In the genomic region with DNA sequence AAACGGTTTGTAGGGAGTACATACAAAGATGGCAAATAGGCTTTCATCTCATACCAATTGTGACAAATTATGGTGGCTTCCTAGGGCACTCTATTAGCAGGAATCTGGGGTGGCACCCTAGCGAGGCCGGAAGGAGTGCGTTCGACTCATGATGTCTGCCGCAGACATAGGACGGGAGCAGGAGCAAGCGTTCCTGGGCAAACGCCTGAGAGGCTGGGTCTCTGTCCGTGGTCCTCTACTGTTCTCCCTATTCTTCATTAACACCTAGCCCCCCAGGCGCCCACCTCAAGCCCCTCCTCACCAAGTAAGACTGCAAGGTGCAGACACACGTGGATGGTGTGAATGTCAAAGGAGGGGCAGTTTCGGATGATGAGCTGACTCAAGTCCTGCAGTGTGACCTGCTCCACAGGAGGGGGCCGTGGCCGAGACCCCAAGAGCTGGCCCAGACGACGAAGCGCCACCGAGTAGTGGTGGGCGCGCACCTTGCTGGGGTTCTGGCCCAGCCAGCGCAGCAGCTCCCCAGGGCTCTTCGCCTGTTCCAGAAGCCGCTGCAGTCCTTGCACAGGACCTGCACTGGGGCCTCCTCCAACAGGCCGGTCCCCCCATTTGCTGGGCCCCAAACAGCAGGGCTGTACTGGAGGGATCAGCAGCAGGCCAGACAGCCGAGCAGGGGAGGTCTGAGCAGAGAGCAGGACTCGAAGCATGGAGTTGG, we compare ENCODE assay signal across 9 cellular contexts. TPM values are rescaled to one million over a fixed set of nuclear protein-coding genes. Genes with fewer than 3 reads are reported as not detected.
DNase-seq lines count a peak whose midpoint lies in the region; ATAC-seq and TF ChIP-seq lines count a peak whose summit lies in the region.
"Had no signal": no experiment of that assay in that cellular context is flagged by ENCODE, and none has a peak within 500 bp of the region (broad histone marks: within the 10 kb centered on the region; RNA-seq: fewer than 3 reads in every experiment).

No MANE protein-coding gene starts in this region.

- no peak overlapping the region for H2AFZ ChIP-seq in SU-DHL-6 (ENCODE audit: low read depth, low read length, severe bottlenecking)

- TF ChIP-seq CTCF in GM06990 (IDR thresholded peaks at IDR 0.05; ENCODE audit: insufficient read depth, low read length, poor library complexity, severe bottlenecking) (no peak), SU-DHL-6 (IDR thresholded peaks at IDR 0.05; ENCODE audit: insufficient read depth, low read length, poor library complexity, severe bottlenecking) (no peak), fibroblast of the aortic adventitia (IDR thresholded peaks at IDR 0.05; ENCODE audit: insufficient read depth, low read length) (no peak), psoas muscle (IDR thresholded peaks at IDR 0.05) (no peak)

- intact Hi-C loops in psoas muscle (cut with DNase I) = no loop called here

- peak overlapping the region; percentile 69 for H3K4me2 ChIP-seq in SU-DHL-6 (ENCODE audit: low read depth, low read length, poor library complexity, severe bottlenecking)

- H3K36me3 ChIP-seq in GM06990 (ENCODE audit: control insufficient read depth, insufficient read depth, low read length) (peaks cover 32% of the 10 kb centered on the region), SU-DHL-6 (ENCODE audit: low read length) (no peaks in the 10 kb centered on the region), psoas muscle (ENCODE audit: insufficient read depth in 1 of 2, low read depth in 1 of 2) (peaks cover 4 to 37% of the 10 kb centered on the region in 2 donors)

- H3K9ac ChIP-seq in SU-DHL-6 (ENCODE audit: low read length) = peak overlapping the region; percentile 82

- H3K27me3 ChIP-seq in GM06990 (replicated peaks; ENCODE audit: control insufficient read depth, insufficient read depth, low read length) (no peaks in the 10 kb centered on the region), SU-DHL-6 (ENCODE audit: low read length) (no peaks in the 10 kb centered on the region), psoas muscle (ENCODE audit: insufficient read depth in 3 of 3, low read length in 2 of 3) (no peaks in the 10 kb centered on the region)

- H4K20me1 ChIP-seq in SU-DHL-6 (ENCODE audit: low read depth, low read length) = no peaks in the 10 kb centered on the region

- H3K27ac ChIP-seq in SU-DHL-6 (ENCODE audit: low read depth, low read length) (no peak overlapping the region), psoas muscle (peak overlapping the region; percentile 89)

- H3F3A ChIP-seq in SU-DHL-6 (ENCODE audit: insufficient read depth) = peaks cover 10% of the 10 kb centered on the region; the same call in 1 of the 2 replicates

- no peaks in the 10 kb centered on the region for H3K9me2 ChIP-seq in SU-DHL-6 (replicated peaks; ENCODE audit: insufficient read depth, low read length)

- 69 to 80% (median 72%) methylated on average over 27 of the region's 27 CpGs for WGBS in psoas muscle, 3 donors

- ATAC-seq in psoas muscle (no peak), GM19467 (IDR thresholded peaks at IDR 0.05; ENCODE audit: unreplicated experiment) (no peak)

- no peak for DNase-seq in GM06990 (ENCODE audit: extremely low read depth, insufficient read length)
- no peak for DNase-seq in fibroblast of the aortic adventitia (ENCODE audit: low read depth)
- DNase-seq in psoas muscle = peak in 1 of 2 donors; percentile 15
- no peak for DNase-seq in NCI-H226
- no peak for DNase-seq in NCI-H187 treated with DMSO at 0.1 percent for 48 hours (lab: John Stamatoyannopoulos, UW)
- DNase-seq in NK-92 (lab: John Stamatoyannopoulos, UW; ENCODE audit: unreplicated experiment) = no peak
- DNase-seq: stimulated activated naive CD4-positive, alpha-beta T cell had no signal

- peaks cover 44% of the 10 kb centered on the region for H3K4me1 ChIP-seq in psoas muscle

- H3K4me3 ChIP-seq in GM06990 (replicated peaks; ENCODE audit: low read depth, low read length) (peak overlapping the region; percentile 94), SU-DHL-6 (ENCODE audit: insufficient read depth, low read length, poor library complexity, severe bottlenecking) (peak overlapping the region; percentile 83), fibroblast of the aortic adventitia (ENCODE audit: low read depth, low read length) (peak overlapping the region; percentile 84), psoas muscle (peak overlapping the region; percentile 91)

- H3K9me3 ChIP-seq in SU-DHL-6 (ENCODE audit: insufficient read depth, low read length) = no peaks in the 10 kb centered on the region
- H3K9me3 ChIP-seq in psoas muscle = no peaks in the 10 kb centered on the region

- H3K79me2 ChIP-seq in SU-DHL-6 (ENCODE audit: insufficient read depth, low read length) = peaks cover 29% of the 10 kb centered on the region

RNA-seq across cellular contexts. Expression of a gene that starts 1.3 kb away (rescaled TPM):
- 62.7 and 86.0 TPM in 2 replicates for total RNA-seq in fibroblast of the aortic adventitia (ENCODE audit: low replicate concordance)
- total RNA-seq in psoas muscle = 100 to 1,000 TPM in 3 of 4 donors, 10 to 100 TPM in 1; 87.1 to 126 (median 111) TPM
- polyA plus RNA-seq in psoas muscle = 100 to 1,000 TPM; 132 to 194 (median 151) TPM

RNA-seq across cellular contexts. Expression of a gene that starts 3.9 kb away (rescaled TPM):
- total RNA-seq in fibroblast of the aortic adventitia (ENCODE audit: low replicate concordance) (11.7 and 20.2 TPM in 2 replicates), psoas muscle (10 to 100 TPM; 41.7 to 55.5 (median 44.4) TPM)
- polyA plus RNA-seq in psoas muscle = 100 to 1,000 TPM in 1 of 3 donors, 10 to 100 TPM in 2; 76.9 to 121 (median 85.3) TPM

RNA-seq across cellular contexts. Expression of a gene that starts 6.9 kb away (rescaled TPM):
- total RNA-seq in fibroblast of the aortic adventitia (ENCODE audit: low replicate concordance) (50.2 and 74.6 TPM in 2 replicates), psoas muscle (10 to 100 TPM; 39.3 to 52.2 (median 51.4) TPM)
- 10 to 100 TPM; 38.4 to 75.3 (median 44.7) TPM for polyA plus RNA-seq in psoas muscle

RNA-seq across cellular contexts. Expression of a gene that starts 20.0 kb away (rescaled TPM):
- 39.7 and 65.4 TPM in 2 replicates for total RNA-seq in fibroblast of the aortic adventitia (ENCODE audit: low replicate concordance)
- total RNA-seq in psoas muscle = 10 to 100 TPM; 26.5 to 36.0 (median 31.3) TPM
- 10 to 100 TPM; 26.9 to 39.8 (median 33.5) TPM for polyA plus RNA-seq in psoas muscle

RNA-seq across cellular contexts. Expression of a gene that starts 21.7 kb away (rescaled TPM):
- total RNA-seq in fibroblast of the aortic adventitia (ENCODE audit: low replicate concordance) (16.1 and 28.9 TPM in 2 replicates), psoas muscle (1 to 10 TPM; 3.8 to 6.4 (median 5.4) TPM)
- 10 to 100 TPM in 1 of 3 donors, 1 to 10 TPM in 2; 5.7 to 15.2 (median 6.2) TPM for polyA plus RNA-seq in psoas muscle
